ENCODE assay signal across 9 cellular contexts in the genomic region with DNA sequence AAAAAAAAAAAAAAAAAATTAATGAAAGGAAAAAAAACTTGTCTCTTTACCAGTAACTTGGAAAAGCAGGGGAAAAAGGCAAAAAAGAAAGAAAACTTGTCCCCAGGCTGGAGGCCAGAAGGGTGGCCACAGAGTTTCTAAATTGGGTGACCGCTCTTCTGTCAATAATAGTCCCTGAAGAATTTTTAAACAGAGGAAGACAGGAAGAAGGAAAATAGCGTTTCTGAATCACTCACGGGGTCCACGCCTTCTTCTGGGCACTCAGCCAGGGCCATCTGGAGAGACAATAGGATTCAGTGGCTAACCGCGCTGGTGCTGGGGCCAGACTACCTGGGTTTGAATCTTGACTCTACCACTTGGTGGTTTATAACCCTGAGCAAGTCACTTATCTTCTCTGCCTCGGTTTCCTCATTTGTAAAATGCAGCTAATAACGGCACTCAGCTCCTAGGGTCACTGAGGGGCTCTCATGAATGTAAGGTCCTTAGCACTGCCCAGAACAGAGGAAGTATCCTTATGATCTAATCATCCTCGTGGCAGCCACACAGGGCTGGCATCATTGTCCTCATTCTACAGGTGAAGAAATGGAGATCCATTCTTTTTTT. TPM values are rescaled to one million over a fixed set of nuclear protein-coding genes. Genes with fewer than 3 reads are reported as not detected.
DNase-seq lines count a peak whose midpoint lies in the region; ATAC-seq, FAIRE-seq and TF ChIP-seq lines count a peak whose summit lies in the region.
"Had no signal": no experiment of that assay in that cellular context is flagged by ENCODE, and none has a peak within 500 bp of the region (broad histone marks: within the 10 kb centered on the region; RNA-seq: fewer than 3 reads in every experiment).

No MANE protein-coding gene starts in this region.

- 6% methylated on average over 8 of the region's 9 CpGs for WGBS in mammary epithelial cell (ENCODE audit: low coverage, missing lambda C conversion rate)

- CTCF ChIA-PET in mammary epithelial cell (lab: Charles Lee; ENCODE audit: low non-redundant PET): no interaction called here

- H3K27ac ChIP-seq in mammary epithelial cell (ENCODE audit: insufficient read depth, low read depth, low read length): no peak overlapping the region
- H3K27ac ChIP-seq in lower lobe of right lung: no peak overlapping the region

- BruUV-seq in mammary epithelial cell (replicated peaks; lab: Mats Ljungman, UMichigan): no TSS peak

- H3K36me3 ChIP-seq in mammary epithelial cell (ENCODE audit: insufficient read depth, low read length) (no peaks in the 10 kb centered on the region), lower lobe of right lung (no peaks in the 10 kb centered on the region)

- FAIRE-seq in GM19239 (lab: Jason Lieb, UNC): no peak
- FAIRE-seq: colon had no signal

- H3K4me3 ChIP-seq in mammary epithelial cell (replicated peaks in 1 of 3; ENCODE audit: insufficient read depth in 1 of 3, low read depth in 2 of 3, low read length in 3 of 3) (no peak overlapping the region), lower lobe of right lung (no peak overlapping the region)

- TF ChIP-seq CTCF in mammary epithelial cell (conservative IDR thresholded peaks at IDR 0.05 in 1 of 2, IDR thresholded peaks at IDR 0.05 in 1 of 2; ENCODE audit: extremely low read depth in 1 of 2, insufficient read depth in 1 of 2, low read depth in 1 of 2, low read length in 2 of 2) (no peak), lower lobe of right lung (IDR thresholded peaks at IDR 0.05) (no peak)

- H3K27me3 ChIP-seq in mammary epithelial cell (ENCODE audit: insufficient read depth, low read length): no peaks in the 10 kb centered on the region
- no peaks in the 10 kb centered on the region for H3K27me3 ChIP-seq in lower lobe of right lung (ENCODE audit: low read depth)

- peak in 9 of 14 donors; percentile 11 to 67 (median 32) for DNase-seq in C1 segment of cervical spinal cord (lab: John Stamatoyannopoulos, UW)
- DNase-seq in HT-29 (ENCODE audit: low spot score): peak; percentile 97
- DNase-seq in NCI-H82 treated with DMSO at 0.1 percent for 48 hours (lab: John Stamatoyannopoulos, UW; ENCODE audit: unreplicated experiment): peak; percentile 55
- peak; percentile 89 for DNase-seq in mammary epithelial cell
- DNase-seq in lower lobe of right lung: peak; percentile 85
- no peak for DNase-seq in SKM-1 treated with dmso at 0.1 percent for 144 hours (lab: John Stamatoyannopoulos, UW; ENCODE audit: unreplicated experiment)
- no peak for DNase-seq in GM19239 (ENCODE audit: insufficient read length, low spot score)

- in situ Hi-C loops in mammary epithelial cell (cut with MboI; ENCODE audit: low sequenced_read_pairs in 2 of 2): no loop called here

- peaks cover 4% of the 10 kb centered on the region for H3K9me3 ChIP-seq in mammary epithelial cell (replicated peaks; ENCODE audit: insufficient read depth, low read length)
- peaks cover 12% of the 10 kb centered on the region for H3K9me3 ChIP-seq in lower lobe of right lung

- intact Hi-C loops in mammary epithelial cell (cut with micrococcal nuclease) (loop anchor here (2.0 kb wide), 1 partner anchor 23 kb away; the partner anchor contains the start of gene PC), lower lobe of right lung (cut with DNase I) (no loop called here)

- H4K20me1 ChIP-seq in mammary epithelial cell (ENCODE audit: insufficient read depth, low read length): no peaks in the 10 kb centered on the region

- no peak overlapping the region for H3K9ac ChIP-seq in mammary epithelial cell (ENCODE audit: insufficient read depth, low read length)

- dilution Hi-C loops in mammary epithelial cell (cut with HindIII; ENCODE audit: low sequenced_read_pairs): no loop called here

- ATAC-seq in lower lobe of right lung: peak; percentile 45 to 50
- ATAC-seq in HG02885 (IDR thresholded peaks at IDR 0.05; ENCODE audit: poor library complexity, unreplicated experiment): no peak

- H3K4me1 ChIP-seq in mammary epithelial cell (ENCODE audit: insufficient read depth, low read length): peaks cover 41% of the 10 kb centered on the region
- H3K4me1 ChIP-seq in lower lobe of right lung: peaks cover 11% of the 10 kb centered on the region

- H3K79me2 ChIP-seq in mammary epithelial cell (ENCODE audit: insufficient read depth, low read length): no peaks in the 10 kb centered on the region

- no peak overlapping the region for H2AFZ ChIP-seq in mammary epithelial cell (ENCODE audit: low read depth, low read length)

- no peak overlapping the region for H3K4me2 ChIP-seq in mammary epithelial cell (ENCODE audit: insufficient read depth, low read depth, low read length)

RNA-seq across cellular contexts. Expression of gene C11orf86, which starts 7.0 kb away (rescaled TPM):
- total RNA-seq in HT-29 (2014; rRNA removed; shearing (Covaris generic)): 0.29 and 0.69 TPM in 2 replicates
- not detected for total RNA-seq in mammary epithelial cell
- not detected for polyA plus RNA-seq in mammary epithelial cell
- polyA minus RNA-seq in mammary epithelial cell: not detected
- not detected for total RNA-seq in lower lobe of right lung

RNA-seq across cellular contexts. Expression of gene PC, which starts 23.9 kb away (rescaled TPM):
- 42.0 and 48.8 TPM in 2 replicates for total RNA-seq in HT-29 (2014; rRNA removed; shearing (Covaris generic))
- total RNA-seq in mammary epithelial cell: 10 to 100 TPM; 52.0 to 67.0 TPM
- 37.1 TPM for polyA plus RNA-seq in mammary epithelial cell
- 89.7 TPM for polyA minus RNA-seq in mammary epithelial cell
- total RNA-seq in lower lobe of right lung: 14.7 TPM

RNA-seq across cellular contexts. Expression of gene SYT12, which starts 40.9 kb away (rescaled TPM):
- total RNA-seq in HT-29 (2014; rRNA removed; shearing (Covaris generic)): 0.42 and 1.7 TPM in 2 replicates
- total RNA-seq in mammary epithelial cell: 10 to 100 TPM in 1 of 2 donors, 1 to 10 TPM in 1; 1.2 to 26.3 TPM
- polyA plus RNA-seq in mammary epithelial cell: 1.1 TPM
- polyA minus RNA-seq in mammary epithelial cell: 4.0 TPM
- total RNA-seq in lower lobe of right lung: not detected

Comparison
In these comparisons a context has a peak if more than half of its experiments do, and no peak if none do; other contexts are left out.
1. DNase-seq: peak in C1 segment of cervical spinal cord (9 of 14), HT-29 (single experiment), NCI-H82 treated with DMSO at 0.1 percent for 48 hours (single experiment), mammary epithelial cell (single experiment) and lower lobe of right lung (single experiment); none in SKM-1 treated with dmso at 0.1 percent for 144 hours (single experiment) and GM19239 (single experiment).